ENCODE assay signal across 9 cellular contexts in the genomic region with DNA sequence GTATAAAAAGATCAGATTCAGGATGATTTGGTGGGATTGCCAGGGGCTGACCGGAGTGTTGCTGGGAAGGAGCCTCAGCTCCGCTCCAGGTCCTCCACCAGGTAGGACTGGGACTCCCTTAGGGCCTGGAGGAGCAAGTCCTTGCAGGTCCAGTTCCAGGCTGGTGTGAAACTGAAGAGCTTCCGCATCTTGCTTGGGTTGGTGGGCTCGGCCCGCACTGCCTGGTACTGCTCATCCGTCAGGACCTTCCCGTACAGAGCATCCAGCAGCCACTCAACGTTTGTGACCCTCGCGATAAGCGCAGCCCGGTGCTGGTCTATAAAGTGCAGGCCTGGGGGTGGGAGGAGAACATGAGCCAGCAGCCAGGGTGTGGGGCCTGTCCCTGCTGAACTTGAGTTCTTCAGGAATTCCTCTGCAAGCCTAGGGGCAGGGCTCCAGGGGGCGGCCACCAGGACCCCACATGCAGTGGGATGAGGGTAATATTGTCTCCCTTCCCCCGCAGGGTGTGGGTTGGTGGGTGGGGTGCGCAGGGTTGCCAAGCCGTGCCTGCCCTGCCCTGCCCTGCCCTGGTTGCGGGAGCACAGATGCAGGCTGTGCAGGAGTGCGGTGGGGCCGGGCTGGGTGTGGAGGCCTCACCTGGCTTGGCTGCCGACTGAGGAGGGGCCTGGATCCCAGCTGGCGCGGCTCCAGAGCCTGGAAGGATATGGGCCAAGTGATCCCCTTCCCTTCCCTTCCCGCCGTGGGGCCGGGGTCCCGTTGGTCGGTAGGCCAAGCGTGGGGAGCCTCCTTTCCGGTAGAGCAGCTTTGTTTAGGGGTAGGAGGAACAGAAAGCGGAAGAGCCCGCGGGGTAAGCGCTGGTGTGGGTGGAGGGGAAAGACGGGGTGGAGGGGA. TPM values are rescaled to one million over a fixed set of nuclear protein-coding genes. Genes with fewer than 3 reads are reported as not detected.
DNase-seq lines count a peak whose midpoint lies in the region; ATAC-seq and TF ChIP-seq lines count a peak whose summit lies in the region.
"Had no signal": no experiment of that assay in that cellular context is flagged by ENCODE, and none has a peak within 500 bp of the region (broad histone marks: within the 10 kb centered on the region; RNA-seq: fewer than 3 reads in every experiment).

No MANE protein-coding gene starts in this region.

- H3K36me3 ChIP-seq in PC-9 (ENCODE audit: low read depth) (no peaks in the 10 kb centered on the region), body of pancreas (replicated peaks in 1 of 2; ENCODE audit: insufficient read depth in 1 of 2, low read depth in 2 of 2) (no peaks in the 10 kb centered on the region)

- TF ChIP-seq CTCF in PC-9 (conservative IDR thresholded peaks at IDR 0.05) (no peak), body of pancreas (IDR thresholded peaks at IDR 0.05) (no peak)

- no peaks in the 10 kb centered on the region for H3K9me2 ChIP-seq in PC-9 (ENCODE audit: insufficient read depth)

- intact Hi-C loops in PC-9 (cut with micrococcal nuclease; ENCODE audit: unreplicated experiment): loop anchor here (2.0 to 5.0 kb wide), 3 partner anchors 131 to 241 kb away; a partner anchor contains a TSS
- intact Hi-C loops in body of pancreas (cut with DNase I): no loop called here

- H3K4me1 ChIP-seq in PC-9 (replicated peaks; ENCODE audit: insufficient read depth) (peaks cover 19% of the 10 kb centered on the region), body of pancreas (peaks cover 21% of the 10 kb centered on the region)

- no peak overlapping the region for H3K27ac ChIP-seq in PC-9
- H3K27ac ChIP-seq in body of pancreas: peak overlapping the region in 2 of 4 donors; percentile 47 to 70

- H3K9me3 ChIP-seq in PC-9 (ENCODE audit: insufficient read depth, low read depth): no peaks in the 10 kb centered on the region
- H3K9me3 ChIP-seq in body of pancreas: no peaks in the 10 kb centered on the region

- peak; percentile 44 for ATAC-seq in HG02610 (IDR thresholded peaks at IDR 0.05; ENCODE audit: unreplicated experiment)
- ATAC-seq in body of pancreas: peak; percentile 43

- H3K4me3 ChIP-seq in PC-9 (peak overlapping the region; percentile 47), body of pancreas (peak overlapping the region; percentile 28 to 46)

- DNase-seq in PC-9: peak in 1 of 2 experiments; percentile 57
- peak; percentile 20 to 47 (median 33) for DNase-seq in body of pancreas
- peak; percentile 87 for DNase-seq in islet precursor cell
- peak; percentile 25 for DNase-seq in stimulated activated CD4-positive, alpha-beta T cell treated with anti-CD3 and anti-CD28 coated beads, Interleukin-4, amount 100 ng/mL, for 24 hours
- DNase-seq in GOT3 (lab: John Stamatoyannopoulos, UW): no peak
- DNase-seq in SHP77 treated with DMSO at 0.1 percent for 48 hours (lab: John Stamatoyannopoulos, UW): no peak

- 18 to 19% methylated on average over 19 to 34 of the region's 34 CpGs for WGBS in body of pancreas, 2 donors

- H2AFZ ChIP-seq in PC-9: no peak overlapping the region

- H3K27me3 ChIP-seq in PC-9 (ENCODE audit: insufficient read depth, low read depth) (no peaks in the 10 kb centered on the region), body of pancreas (no peaks in the 10 kb centered on the region)

- H3K4me2 ChIP-seq in PC-9: peak overlapping the region; percentile 64

- H3K79me2 ChIP-seq in PC-9 (ENCODE audit: low read depth): no peaks in the 10 kb centered on the region

- BruUV-seq in PC-9 (replicated peaks; lab: Mats Ljungman, UMichigan): TSS peak; percentile 69

- CTCF ChIA-PET in PC-9 (lab: Charles Lee): interaction anchor here (0.5 to 1.0 kb wide), 5 partner anchors 8 to 672 kb away, joined by 3 to 7 read pairs (median 3); a partner anchor contains a TSS

- peaks cover 17% of the 10 kb centered on the region; the same call in 1 of the 2 replicates for H4K20me1 ChIP-seq in PC-9 (ENCODE audit: insufficient read depth)

- peak; percentile 2 for TF ChIP-seq POLR2A in GM15510 (IDR thresholded peaks at IDR 0.05; ENCODE audit: borderline replicate concordance, extremely low read depth, insufficient read length)
- TF ChIP-seq POLR2A in body of pancreas (IDR thresholded peaks at IDR 0.05): no peak

- POLR2A ChIA-PET in PC-9 (lab: Charles Lee; ENCODE audit: unreplicated experiment): interaction anchor here (0.5 to 1.3 kb wide), 2 partner anchors 15 to 21 kb away, joined by 6 to 11 read pairs; a partner anchor contains a TSS

- peaks cover 61% of the 10 kb centered on the region for H3F3A ChIP-seq in PC-9 (ENCODE audit: insufficient read depth, low read depth)

RNA-seq across cellular contexts. Expression of a gene that starts 0.8 kb away (rescaled TPM):
- total RNA-seq in PC-9 (2021) (72.9 and 107 TPM in 2 replicates), body of pancreas (10 to 100 TPM; 12.7 to 13.8 TPM)

RNA-seq across cellular contexts. Expression of a gene that starts 12.2 kb away (rescaled TPM):
- total RNA-seq in PC-9 (2021) (0.09 TPM in 1 of 2 replicates, not detected in the other), body of pancreas (not detected)
- total RNA-seq: subcutaneous adipose tissue had no signal

RNA-seq across cellular contexts. Expression of a gene that starts 15.2 kb away (rescaled TPM):
- total RNA-seq in PC-9 (2021): not detected in 2 replicates
- not detected for total RNA-seq in body of pancreas
- total RNA-seq: subcutaneous adipose tissue had no signal

RNA-seq across cellular contexts. Expression of a gene that starts 21.8 kb away (rescaled TPM):
- total RNA-seq in PC-9 (2021) (429 and 637 TPM in 2 replicates), body of pancreas (10 to 100 TPM; 43.6 to 68.9 TPM)

RNA-seq across cellular contexts. Expression of a gene that starts 51.9 kb away (rescaled TPM):
- total RNA-seq in PC-9 (2021) (4.1 and 6.8 TPM in 2 replicates), body of pancreas (10 to 100 TPM in 1 of 2 donors, under 1 TPM in 1; 0.52 to 65.3 TPM)

Comparison
In these comparisons a context has a peak if more than half of its experiments do, and no peak if none do; other contexts are left out.
1. DNase-seq: peak in body of pancreas (4 of 4), islet precursor cell (single experiment) and stimulated activated CD4-positive, alpha-beta T cell treated with anti-CD3 and anti-CD28 coated beads, Interleukin-4, amount 100 ng/mL, for 24 hours (single experiment); none in GOT3 (single experiment) and SHP77 treated with DMSO at 0.1 percent for 48 hours (single experiment).